8 cellular contexts compared by ENCODE assay signal in genomic region chr16:15607221-15607699, GRCh38. TPM values are rescaled to one million over a fixed set of nuclear protein-coding genes. Genes with fewer than 3 reads are reported as not detected.
A peak's percentile ranks its signal among the peaks of the same experiment; 100 is the strongest.
DNase-seq lines count a peak whose midpoint lies in the region; ATAC-seq and TF ChIP-seq lines count a peak whose summit lies in the region.
"Not testable (repeated sequence)": the region's sequence is repeated elsewhere in the genome, so short reads cannot be mapped to it uniquely, and the experiment has no call there.

No MANE protein-coding gene starts in this region.

- not testable (repeated sequence) for ATAC-seq in CD4-positive, alpha-beta T cell (ENCODE audit: poor library complexity); activated naive CD8-positive, alpha-beta T cell treated with anti-CD3 and anti-CD28 coated beads, Interleukin-2, amount 10 ng/mL, durations not matched to agents 7 days and 5 days (ENCODE audit: low read depth); right lobe of liver; stimulated activated memory B cell treated with anti-CD40 and anti-IgM and Interleukin-4, amounts not matched to agents 10 μg/mL and 1 μg/mL and 100 μg/mL, for 72 hours

- H3K4me3 ChIP-seq in esophagus muscularis mucosa; right lobe of liver; neutrophil (ENCODE audit: low read depth in 1 of 2, low read length in 1 of 2); vagina: not testable (repeated sequence)

- not testable (repeated sequence) for H3K27me3 Mint-ChIP-seq in CD4-positive, alpha-beta T cell; activated CD4-positive, alpha-beta T cell treated with anti-CD3 and anti-CD28 coated beads, Interleukin-2, amount 10 ng/mL, durations not matched to agents 24 days and 14 days; activated naive CD8-positive, alpha-beta T cell treated with anti-CD3 and anti-CD28 coated beads, Interleukin-2, amount 10 ng/mL, durations not matched to agents 7 days and 5 days; stimulated activated memory B cell treated with anti-CD40 and anti-IgM and Interleukin-4, amounts not matched to agents 10 μg/mL and 1 μg/mL and 100 μg/mL, for 72 hours

- not testable (repeated sequence) for H3K9me3 ChIP-seq in CD4-positive, alpha-beta T cell (ENCODE audit: control insufficient read depth, low read length); esophagus muscularis mucosa; right lobe of liver; neutrophil; vagina

- H3K27ac ChIP-seq in CD4-positive, alpha-beta T cell (ENCODE audit: low read depth, low read length): not testable (repeated sequence)
- H3K27ac ChIP-seq in esophagus muscularis mucosa (replicated peaks in 1 of 4): peak overlapping the region; percentile 32 to 59 (median 46)
- H3K27ac ChIP-seq in right lobe of liver: peak overlapping the region; percentile 35 to 91 (median 90)
- H3K27ac ChIP-seq in neutrophil: peak overlapping the region; percentile 77
- peak overlapping the region; percentile 58 for H3K27ac ChIP-seq in vagina

- POLR2A ChIA-PET in CD4-positive, alpha-beta T cell (lab: Charles Lee); activated naive CD8-positive, alpha-beta T cell treated with anti-CD3 and anti-CD28 coated beads, Interleukin-2, amount 10 ng/mL, durations not matched to agents 7 days and 5 days (lab: Charles Lee): not testable (repeated sequence)

- peak overlapping the region; percentile 73 for H3K27ac Mint-ChIP-seq in CD4-positive, alpha-beta T cell
- H3K27ac Mint-ChIP-seq in activated CD4-positive, alpha-beta T cell treated with anti-CD3 and anti-CD28 coated beads, Interleukin-2, amount 10 ng/mL, durations not matched to agents 24 days and 14 days: peak overlapping the region; percentile 3
- H3K27ac Mint-ChIP-seq in activated naive CD8-positive, alpha-beta T cell treated with anti-CD3 and anti-CD28 coated beads, Interleukin-2, amount 10 ng/mL, durations not matched to agents 7 days and 5 days: peak overlapping the region; percentile 64
- H3K27ac Mint-ChIP-seq in stimulated activated memory B cell treated with anti-CD40 and anti-IgM and Interleukin-4, amounts not matched to agents 10 μg/mL and 1 μg/mL and 100 μg/mL, for 72 hours: peak overlapping the region; percentile 59

- TF ChIP-seq CTCF in CD4-positive, alpha-beta T cell (IDR thresholded peaks at IDR 0.05); esophagus muscularis mucosa (IDR thresholded peaks at IDR 0.05); right lobe of liver (IDR thresholded peaks at IDR 0.05); neutrophil (IDR thresholded peaks at IDR 0.05); vagina (IDR thresholded peaks at IDR 0.05): not testable (repeated sequence)

- H3K4me3 Mint-ChIP-seq in CD4-positive, alpha-beta T cell; activated CD4-positive, alpha-beta T cell treated with anti-CD3 and anti-CD28 coated beads, Interleukin-2, amount 10 ng/mL, durations not matched to agents 24 days and 14 days; activated naive CD8-positive, alpha-beta T cell treated with anti-CD3 and anti-CD28 coated beads, Interleukin-2, amount 10 ng/mL, durations not matched to agents 7 days and 5 days; stimulated activated memory B cell treated with anti-CD40 and anti-IgM and Interleukin-4, amounts not matched to agents 10 μg/mL and 1 μg/mL and 100 μg/mL, for 72 hours: not testable (repeated sequence)

- TF ChIP-seq POLR2A in esophagus muscularis mucosa (IDR thresholded peaks at IDR 0.05; ENCODE audit: low read depth); right lobe of liver (IDR thresholded peaks at IDR 0.05); vagina (IDR thresholded peaks at IDR 0.05): not testable (repeated sequence)

- not testable (repeated sequence) for H3K27me3 ChIP-seq in CD4-positive, alpha-beta T cell (ENCODE audit: control insufficient read depth, insufficient read depth, low read length); esophagus muscularis mucosa; right lobe of liver; neutrophil; vagina

- H3K4me1 ChIP-seq in esophagus muscularis mucosa; neutrophil (ENCODE audit: control insufficient read depth in 1 of 2, insufficient read depth in 1 of 2, low read depth in 1 of 2, low read length in 1 of 2); vagina: not testable (repeated sequence)
- peaks cover 0 to 66% (median 26%) of the 10 kb centered on the region in 4 donors for H3K4me1 ChIP-seq in right lobe of liver

- not testable (repeated sequence) for H3K9me3 Mint-ChIP-seq in CD4-positive, alpha-beta T cell; activated CD4-positive, alpha-beta T cell treated with anti-CD3 and anti-CD28 coated beads, Interleukin-2, amount 10 ng/mL, durations not matched to agents 24 days and 14 days; activated naive CD8-positive, alpha-beta T cell treated with anti-CD3 and anti-CD28 coated beads, Interleukin-2, amount 10 ng/mL, durations not matched to agents 7 days and 5 days; stimulated activated memory B cell treated with anti-CD40 and anti-IgM and Interleukin-4, amounts not matched to agents 10 μg/mL and 1 μg/mL and 100 μg/mL, for 72 hours

- H3K36me3 Mint-ChIP-seq in CD4-positive, alpha-beta T cell (ENCODE audit: low read depth): peaks cover 99% of the 10 kb centered on the region
- peaks cover 73% of the 10 kb centered on the region for H3K36me3 Mint-ChIP-seq in activated CD4-positive, alpha-beta T cell treated with anti-CD3 and anti-CD28 coated beads, Interleukin-2, amount 10 ng/mL, durations not matched to agents 24 days and 14 days (ENCODE audit: low read depth)
- H3K36me3 Mint-ChIP-seq in activated naive CD8-positive, alpha-beta T cell treated with anti-CD3 and anti-CD28 coated beads, Interleukin-2, amount 10 ng/mL, durations not matched to agents 7 days and 5 days: peaks cover 46% of the 10 kb centered on the region
- H3K36me3 Mint-ChIP-seq in stimulated activated memory B cell treated with anti-CD40 and anti-IgM and Interleukin-4, amounts not matched to agents 10 μg/mL and 1 μg/mL and 100 μg/mL, for 72 hours: peaks cover 68% of the 10 kb centered on the region

- CTCF ChIA-PET in CD4-positive, alpha-beta T cell (lab: Charles Lee): interaction anchor here (1.3 kb wide), 1 partner anchor 35 kb away, joined by 3 read pairs; the partner anchor contains the start of gene MARF1

- intact Hi-C loops in CD4-positive, alpha-beta T cell (cut with DNase I, micrococcal nuclease); activated CD4-positive, alpha-beta T cell treated with anti-CD3 and anti-CD28 coated beads, Interleukin-2, amount 10 ng/mL, durations not matched to agents 24 days and 14 days (cut with micrococcal nuclease); esophagus muscularis mucosa (cut with DNase I); right lobe of liver (cut with DNase I); vagina (cut with DNase I): not testable (repeated sequence)

- H3K4me1 Mint-ChIP-seq in CD4-positive, alpha-beta T cell (ENCODE audit: low read depth): not testable (repeated sequence)
- H3K4me1 Mint-ChIP-seq in activated CD4-positive, alpha-beta T cell treated with anti-CD3 and anti-CD28 coated beads, Interleukin-2, amount 10 ng/mL, durations not matched to agents 24 days and 14 days: peaks cover 11% of the 10 kb centered on the region
- H3K4me1 Mint-ChIP-seq in activated naive CD8-positive, alpha-beta T cell treated with anti-CD3 and anti-CD28 coated beads, Interleukin-2, amount 10 ng/mL, durations not matched to agents 7 days and 5 days: peaks cover 11% of the 10 kb centered on the region
- H3K4me1 Mint-ChIP-seq in stimulated activated memory B cell treated with anti-CD40 and anti-IgM and Interleukin-4, amounts not matched to agents 10 μg/mL and 1 μg/mL and 100 μg/mL, for 72 hours: peaks cover 12% of the 10 kb centered on the region

- not testable (repeated sequence) for DNase-seq in CD4-positive, alpha-beta T cell; activated CD4-positive, alpha-beta T cell treated with anti-CD3 and anti-CD28 coated beads, Interleukin-2, amount 10 ng/mL, durations not matched to agents 24 days and 14 days; activated naive CD8-positive, alpha-beta T cell treated with anti-CD3 and anti-CD28 coated beads, Interleukin-2, amount 10 ng/mL, durations not matched to agents 7 days and 5 days; esophagus muscularis mucosa (ENCODE audit: extremely low spot score); right lobe of liver; vagina (ENCODE audit: extremely low spot score in 2 of 2)

- not testable (repeated sequence) for TF ChIP-seq EP300 in esophagus muscularis mucosa (IDR thresholded peaks at IDR 0.05)

- H3K36me3 ChIP-seq in esophagus muscularis mucosa (peaks cover 51 to 100% (median 92%) of the 10 kb centered on the region in 4 donors), right lobe of liver (peaks cover 0 to 38% (median 14%) of the 10 kb centered on the region in 4 donors), neutrophil (peaks cover 98% of the 10 kb centered on the region), vagina (peaks cover 2 to 54% of the 10 kb centered on the region in 2 donors)

- WGBS in esophagus muscularis mucosa: 97% methylated on average over 12 of the region's 12 CpGs
- 71% methylated on average over 8 of the region's 12 CpGs for WGBS in right lobe of liver (ENCODE audit: insufficient coverage, low coverage, low lambda C conversion rate, missing lambda C conversion rate)

RNA-seq across cellular contexts. Expression of gene MARF1, which starts 35.7 kb away (rescaled TPM):
- total RNA-seq in CD4-positive, alpha-beta T cell: 100 to 1,000 TPM; 156 to 157 TPM
- 55.6 and 56.2 TPM in 2 replicates for total RNA-seq in activated CD4-positive, alpha-beta T cell treated with anti-CD3 and anti-CD28 coated beads, Interleukin-2, amount 10 ng/mL, durations not matched to agents 24 days and 14 days
- 100 to 1,000 TPM; 111 to 114 TPM for total RNA-seq in activated naive CD8-positive, alpha-beta T cell treated with anti-CD3 and anti-CD28 coated beads, Interleukin-2, amount 10 ng/mL, durations not matched to agents 7 days and 5 days
- total RNA-seq in esophagus muscularis mucosa (10 to 100 TPM; 36.6 to 57.3 (median 52.0) TPM), right lobe of liver (10 to 100 TPM; 17.2 to 44.2 (median 31.2) TPM), vagina (39.0 TPM)

RNA-seq across cellular contexts. Expression of gene NDE1, which starts 42.8 kb away (rescaled TPM):
- 100 to 1,000 TPM in 1 of 2 experiments, 10 to 100 TPM in 1; 96.6 to 106 TPM for total RNA-seq in CD4-positive, alpha-beta T cell
- 85.4 and 85.8 TPM in 2 replicates for total RNA-seq in activated CD4-positive, alpha-beta T cell treated with anti-CD3 and anti-CD28 coated beads, Interleukin-2, amount 10 ng/mL, durations not matched to agents 24 days and 14 days
- total RNA-seq in activated naive CD8-positive, alpha-beta T cell treated with anti-CD3 and anti-CD28 coated beads, Interleukin-2, amount 10 ng/mL, durations not matched to agents 7 days and 5 days: 100 to 1,000 TPM; 139 to 141 TPM
- total RNA-seq in esophagus muscularis mucosa (10 to 100 TPM; 46.1 to 94.9 (median 70.1) TPM), right lobe of liver (10 to 100 TPM in 1 of 6 experiments, 1 to 10 TPM in 5; 3.6 to 10.2 (median 6.9) TPM), vagina (55.0 TPM)

Comparison
In these comparisons a context has a peak if more than half of its experiments do, and no peak if none do; other contexts are left out.
1. H3K27ac Mint-ChIP-seq: peak in every context shown above with its lines; median percentile 73 in CD4-positive, alpha-beta T cell; 64 in activated naive CD8-positive, alpha-beta T cell treated with anti-CD3 and anti-CD28 coated beads, Interleukin-2, amount 10 ng/mL, durations not matched to agents 7 days and 5 days; 59 in stimulated activated memory B cell treated with anti-CD40 and anti-IgM and Interleukin-4, amounts not matched to agents 10 μg/mL and 1 μg/mL and 100 μg/mL, for 72 hours; 3 in activated CD4-positive, alpha-beta T cell treated with anti-CD3 and anti-CD28 coated beads, Interleukin-2, amount 10 ng/mL, durations not matched to agents 24 days and 14 days.